28 cellular contexts compared by ENCODE assay signal in the genomic region with DNA sequence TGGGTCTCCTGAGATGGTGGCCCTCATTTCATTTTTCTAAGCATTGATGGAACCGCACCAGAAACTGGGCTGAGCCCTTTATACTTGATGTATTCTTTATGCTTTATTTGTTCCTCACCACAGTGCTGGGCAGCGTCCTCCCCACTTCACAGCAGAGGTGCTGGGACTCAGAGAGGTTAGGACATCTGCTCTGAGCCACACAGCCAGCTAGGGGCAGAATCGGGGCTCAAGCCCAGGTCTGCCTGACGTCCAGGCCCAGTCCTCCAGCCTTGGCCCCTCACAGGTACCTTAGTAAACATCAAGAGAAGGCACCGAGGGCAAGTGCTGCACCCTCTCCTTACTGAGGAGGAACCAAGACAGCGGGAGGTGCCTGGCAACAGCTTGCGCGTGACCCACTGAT. TPM values are rescaled to one million over a fixed set of nuclear protein-coding genes. Genes with fewer than 3 reads are reported as not detected.
"Had no signal": no experiment of that assay in that cellular context is flagged by ENCODE, and none has a peak within 500 bp of the region (broad histone marks: within the 10 kb centered on the region; RNA-seq: fewer than 3 reads in every experiment).

No MANE protein-coding gene starts in this region.

- H3K36me3 Mint-ChIP-seq: activated naive CD8-positive, alpha-beta T cell treated with anti-CD3 and anti-CD28 coated beads, Interleukin-2, amount 10 ng/mL, durations not matched to agents 7 days and 5 days had no signal

- H3K4me1 ChIP-seq: prostate gland had no signal

- H3K36me3 ChIP-seq: cardiac muscle cell, esophagus squamous epithelium, gastroesophageal sphincter, heart left ventricle, ovary, prostate gland, tibial artery had no signal

- H3K9me3 ChIP-seq: esophagus squamous epithelium, gastroesophageal sphincter, heart left ventricle, mucosa of descending colon, ovary, prostate gland, tibial artery had no signal

- H3K27ac Mint-ChIP-seq: activated B cell treated with CpG ODN at 0.5 μM for 24 hours; activated CD4-positive, alpha-beta T cell treated with anti-CD3 and anti-CD28 coated beads for 36 hours; activated naive CD8-positive, alpha-beta T cell treated with anti-CD3 and anti-CD28 coated beads, Interleukin-2, amount 10 ng/mL, durations not matched to agents 7 days and 5 days; activated T-helper 2 cell treated with anti-CD3 and anti-CD28 coated beads, Interferon-gamma antibody, Interleukin-2, Interleukin-4, amounts not matched to agents 10 μg/mL and 5 μg/mL and 100 μg/mL, durations not matched to agents 14 hours and 24 hours and 36 hours; endodermal cell; stimulated activated naive CD8-positive, alpha-beta T cell treated with anti-CD3 and anti-CD28 coated beads, Interleukin-15, Interleukin-2, amounts not matched to agents 100 ng/mL and 50 ng/mL, for 24 hours had no signal

- H3K9me3 Mint-ChIP-seq: activated B cell treated with CpG ODN at 0.5 μM for 24 hours; activated naive CD8-positive, alpha-beta T cell treated with anti-CD3 and anti-CD28 coated beads, Interleukin-2, amount 10 ng/mL, durations not matched to agents 7 days and 5 days; activated T-cell treated with anti-CD3 and anti-CD28 coated beads, Interleukin-2, amount 50 U/mL, for 4 hours; activated T-helper 2 cell treated with anti-CD3 and anti-CD28 coated beads, Interferon-gamma antibody, Interleukin-2, Interleukin-4, amounts not matched to agents 10 μg/mL and 5 μg/mL and 100 μg/mL, durations not matched to agents 14 hours and 24 hours and 36 hours; endodermal cell; stimulated activated naive CD8-positive, alpha-beta T cell treated with anti-CD3 and anti-CD28 coated beads, Interleukin-15, Interleukin-2, amounts not matched to agents 100 ng/mL and 50 ng/mL, for 24 hours had no signal

- ATAC-seq: activated CD4-positive, alpha-beta T cell treated with anti-CD3 and anti-CD28 coated beads for 36 hours; activated T-cell treated with anti-CD3 and anti-CD28 coated beads, Interleukin-2, amount 50 U/mL, for 4 hours; gastroesophageal sphincter; heart left ventricle; left colon; mucosa of descending colon had no signal

- H3K27me3 ChIP-seq: ovary had no signal

- H3K4me3 ChIP-seq: cardiac muscle cell, esophagus squamous epithelium, gastroesophageal sphincter, mucosa of descending colon, ovary, prostate gland, tibial artery had no signal

- DNase-seq: activated B cell treated with CpG ODN at 0.5 μM for 24 hours; activated CD4-positive, alpha-beta T cell treated with anti-CD3 and anti-CD28 coated beads for 36 hours; activated CD4-positive, alpha-beta T cell treated with anti-CD3 and anti-CD28 coated beads, Interleukin-2, amount 50 U/mL, for 48 hours; activated CD8-positive, alpha-beta memory T cell treated with anti-CD3 and anti-CD28 coated beads, Interleukin-2, amount 50 U/mL, for 48 hours; activated naive CD4-positive, alpha-beta T cell; activated naive CD8-positive, alpha-beta T cell treated with anti-CD3 and anti-CD28 coated beads, Interleukin-2, amount 10 ng/mL, durations not matched to agents 7 days and 5 days; activated T-cell treated with anti-CD3 and anti-CD28 coated beads, Interleukin-2, amount 50 U/mL, for 4 hours; amniotic stem cell; cortex of kidney; endodermal cell; esophagus squamous epithelium; heart left ventricle; islet precursor cell; left colon; mesenchymal stem cell; mucosa of descending colon; ovary; stimulated activated CD4-positive, alpha-beta T cell treated with anti-CD3 and anti-CD28 coated beads, Interleukin-12 subunit alpha, Interleukin-12 subunit beta, amount 100 ng/mL, for 4 hours; stimulated activated CD4-positive, alpha-beta T cell treated with anti-CD3 and anti-CD28 coated beads, Interleukin-4, amount 100 ng/mL, for 4 hours; T-helper 1 cell; T-helper 9 cell; tibial artery had no signal

- H3K27ac ChIP-seq: cardiac muscle cell, esophagus squamous epithelium, gastroesophageal sphincter, heart left ventricle, ovary, prostate gland, tibial artery had no signal

RNA-seq across cellular contexts. Expression of a gene that starts 20.2 kb away (rescaled TPM):
- total RNA-seq: activated B cell treated with CpG ODN at 0.5 μM for 24 hours; activated CD4-positive, alpha-beta T cell treated with anti-CD3 and anti-CD28 coated beads for 36 hours; activated CD8-positive, alpha-beta memory T cell treated with anti-CD3 and anti-CD28 coated beads for 36 hours; activated naive CD8-positive, alpha-beta T cell treated with anti-CD3 and anti-CD28 coated beads, Interleukin-2, amount 10 ng/mL, durations not matched to agents 7 days and 5 days; activated T-cell treated with anti-CD3 and anti-CD28 coated beads, Interleukin-2, amount 50 U/mL, for 4 hours; activated T-helper 2 cell treated with anti-CD3 and anti-CD28 coated beads, Interferon-gamma antibody, Interleukin-2, Interleukin-4, amounts not matched to agents 10 μg/mL and 5 μg/mL and 100 μg/mL, durations not matched to agents 14 hours and 24 hours and 36 hours had no signal
